9 cellular contexts compared by ENCODE assay signal in the genomic region with DNA sequence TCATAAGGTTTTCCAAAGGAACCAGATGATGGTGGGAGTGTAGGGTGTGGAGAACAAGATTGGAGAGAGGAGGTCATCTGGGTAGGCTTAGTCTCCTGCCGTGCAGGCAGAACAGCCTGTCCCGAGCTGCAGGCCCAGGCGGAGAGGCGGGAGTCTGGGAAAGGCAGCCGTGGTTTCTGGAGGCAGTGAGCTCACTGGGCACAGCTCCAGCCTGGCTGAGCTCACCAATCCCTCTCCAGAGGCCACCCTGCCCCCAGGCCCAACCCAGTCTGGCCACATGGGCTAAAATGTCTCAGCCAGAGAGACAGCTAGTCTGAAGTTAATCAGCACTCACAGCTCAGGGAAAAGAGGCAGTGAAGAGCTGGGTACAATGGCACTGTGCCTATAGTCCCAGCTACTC. TPM values are rescaled to one million over a fixed set of nuclear protein-coding genes. Genes with fewer than 3 reads are reported as not detected.
DNase-seq lines count a peak whose midpoint lies in the region; ATAC-seq and TF ChIP-seq lines count a peak whose summit lies in the region.
"Had no signal": no experiment of that assay in that cellular context is flagged by ENCODE, and none has a peak within 500 bp of the region (broad histone marks: within the 10 kb centered on the region; RNA-seq: fewer than 3 reads in every experiment).

No MANE protein-coding gene starts in this region.

- H3K27me3 ChIP-seq in adipocyte (replicated peaks; ENCODE audit: control insufficient read depth, insufficient read depth, low read length) (no peaks in the 10 kb centered on the region), heart left ventricle (no peaks in the 10 kb centered on the region), rectal smooth muscle tissue (ENCODE audit: control insufficient read depth, insufficient read depth, low read length) (no peaks in the 10 kb centered on the region)

- no peaks in the 10 kb centered on the region for H3K9me3 ChIP-seq in adipocyte (ENCODE audit: control insufficient read depth, low read length)
- H3K9me3 ChIP-seq in heart left ventricle = no peaks in the 10 kb centered on the region

- TF ChIP-seq CTCF in heart left ventricle (IDR thresholded peaks at IDR 0.05) = no peak

- intact Hi-C loops in heart left ventricle (cut with DNase I) = no loop called here

- peak in 1 of 2 donors; percentile 19 for TF ChIP-seq POLR2A in heart left ventricle (IDR thresholded peaks at IDR 0.05)

- H3K27ac ChIP-seq in heart left ventricle (peak overlapping the region; percentile 62 to 98 (median 86)), rectal smooth muscle tissue (ENCODE audit: low read depth, low read length) (peak overlapping the region; percentile 97)

- H3K4me3 ChIP-seq in adipocyte (ENCODE audit: low read length) (no peak overlapping the region), heart left ventricle (no peak overlapping the region), rectal smooth muscle tissue (ENCODE audit: low read length) (no peak overlapping the region)

- DNase-seq in ELR (ENCODE audit: low read depth) = peak; percentile 98
- DNase-seq in adipocyte (ENCODE audit: low read depth) = peak; percentile 99
- peak; percentile 92 to 98 (median 94) for DNase-seq in heart left ventricle
- no peak for DNase-seq in T-helper 2 cell
- DNase-seq in NCI-H748 treated with DMSO at 0.1 percent for 48 hours (lab: John Stamatoyannopoulos, UW) = no peak
- no peak for DNase-seq in T-helper 1 cell

- peaks cover 12% of the 10 kb centered on the region for H3K4me1 ChIP-seq in adipocyte (ENCODE audit: control insufficient read depth, insufficient read depth, low read length)
- H3K4me1 ChIP-seq in heart left ventricle = peaks cover 0 to 92% (median 53%) of the 10 kb centered on the region in 12 donors
- H3K4me1 ChIP-seq in rectal smooth muscle tissue (ENCODE audit: control insufficient read depth, insufficient read depth, low read length) = peaks cover 11% of the 10 kb centered on the region

- WGBS in heart left ventricle, 4 donors = 13 to 30% (median 17%) methylated on average over 5 of the region's 5 CpGs

- peaks cover 42% of the 10 kb centered on the region for H3K36me3 ChIP-seq in adipocyte (ENCODE audit: control insufficient read depth, insufficient read depth, low read length, severe bottlenecking)
- peaks cover 0 to 65% (median 44%) of the 10 kb centered on the region in 9 donors for H3K36me3 ChIP-seq in heart left ventricle
- peaks cover 23% of the 10 kb centered on the region for H3K36me3 ChIP-seq in rectal smooth muscle tissue (ENCODE audit: control insufficient read depth, insufficient read depth, low read length)

- H3K9ac ChIP-seq in adipocyte (ENCODE audit: low read length) = peak overlapping the region; percentile 28
- no peak overlapping the region for H3K9ac ChIP-seq in rectal smooth muscle tissue (ENCODE audit: low read length)

- ATAC-seq in heart left ventricle (peak; percentile 91 to 96 (median 94)), GM21526 (IDR thresholded peaks at IDR 0.05; ENCODE audit: low FRiP score, unreplicated experiment) (no peak)

RNA-seq across cellular contexts. Expression of a gene that starts 12.3 kb away (rescaled TPM):
- 10 to 100 TPM; 41.2 to 80.7 (median 55.7) TPM for total RNA-seq in heart left ventricle
- polyA plus RNA-seq in heart left ventricle = 100 to 1,000 TPM in 1 of 2 donors, 10 to 100 TPM in 1; 44.3 to 140 TPM

RNA-seq across cellular contexts. Expression of a gene that starts 42.2 kb away (rescaled TPM):
- 10 to 100 TPM in 3 of 9 donors, 1 to 10 TPM in 6; 2.4 to 16.9 (median 8.1) TPM for total RNA-seq in heart left ventricle
- polyA plus RNA-seq in heart left ventricle = 1 to 10 TPM; 5.1 to 9.1 TPM
- polyA plus RNA-seq: neural cell had no signal

Comparison
In these comparisons a context has a peak if more than half of its experiments do, and no peak if none do; other contexts are left out.
1. DNase-seq: peak in ELR (single experiment), adipocyte (single experiment) and heart left ventricle (5 of 5); none in T-helper 2 cell (0 of 5), NCI-H748 treated with DMSO at 0.1 percent for 48 hours (single experiment) and T-helper 1 cell (0 of 5).